In the genomic region with DNA sequence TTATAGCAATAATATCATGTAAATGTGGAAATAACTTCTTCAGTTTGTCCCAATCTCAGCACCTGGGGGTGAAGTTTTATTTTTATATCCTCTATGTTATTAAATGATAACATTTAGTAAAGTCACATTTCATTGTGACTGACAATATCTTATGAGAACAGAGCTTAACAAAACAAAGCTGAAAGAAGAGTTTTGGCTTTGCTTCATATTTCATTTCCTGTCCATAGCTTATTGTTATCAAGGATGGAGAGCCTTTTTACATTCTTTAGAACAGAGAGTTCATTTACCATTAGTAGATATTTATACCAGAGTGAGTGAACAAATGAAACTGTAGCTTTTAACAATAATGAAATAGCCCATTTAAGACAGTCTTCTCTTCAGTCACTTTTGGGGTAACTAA, we compare ENCODE assay signal across 20 cellular contexts.
A peak's percentile ranks its signal among the peaks of the same experiment; 100 is the strongest.
DNase-seq lines count a peak whose midpoint lies in the region; TF ChIP-seq lines count a peak whose summit lies in the region.
"Had no signal": no experiment of that assay in that cellular context is flagged by ENCODE, and none has a peak within 500 bp of the region (broad histone marks: within the 10 kb centered on the region; RNA-seq: fewer than 3 reads in every experiment).

No MANE protein-coding gene starts in this region.

- H3K27me3 ChIP-seq in SJSA1 (replicated peaks) (no peaks in the 10 kb centered on the region), osteoblast (ENCODE audit: insufficient read depth, low read length) (no peaks in the 10 kb centered on the region), mammary epithelial cell (ENCODE audit: insufficient read depth, low read length) (no peaks in the 10 kb centered on the region)

- no peak overlapping the region for H3K9ac ChIP-seq in mammary epithelial cell (ENCODE audit: insufficient read depth, low read length)

- no peak overlapping the region for H3K4me3 ChIP-seq in SJSA1
- no peak overlapping the region for H3K4me3 ChIP-seq in osteoblast (ENCODE audit: insufficient read depth, low read length)
- H3K4me3 ChIP-seq in mammary epithelial cell (replicated peaks in 1 of 3; ENCODE audit: insufficient read depth in 1 of 3, low read depth in 2 of 3, low read length in 3 of 3), result no peak overlapping the region
- H3K4me3 ChIP-seq: GM23338, K562 had no signal

- H3K4me1 ChIP-seq in SJSA1 (replicated peaks) (peaks cover 20% of the 10 kb centered on the region), osteoblast (ENCODE audit: insufficient read depth, low read length) (peaks cover 29% of the 10 kb centered on the region), mammary epithelial cell (ENCODE audit: insufficient read depth, low read length) (peaks cover 13% of the 10 kb centered on the region)

- intact Hi-C loops in mammary epithelial cell (cut with micrococcal nuclease), result no loop called here

- no TSS peak for BruUV-seq in mammary epithelial cell (replicated peaks; lab: Mats Ljungman, UMichigan)

- no peak overlapping the region for H3K4me3 Mint-ChIP-seq in HFFc6
- H3K4me3 Mint-ChIP-seq: B cell; CD4-positive, CD25-positive, alpha-beta regulatory T cell; GM23338 had no signal

- in situ Hi-C loops in mammary epithelial cell (cut with MboI; ENCODE audit: low sequenced_read_pairs in 2 of 2), result no loop called here

- dilution Hi-C loops in mammary epithelial cell (cut with HindIII; ENCODE audit: low sequenced_read_pairs), result loop anchor here (25.0 kb wide), 1 partner anchor 388 kb away; no protein-coding TSS in a partner anchor

- H3K9me3 Mint-ChIP-seq in HFFc6, result no peaks in the 10 kb centered on the region
- H3K9me3 Mint-ChIP-seq: GM23338 had no signal

- H3K4me2 ChIP-seq in osteoblast (ENCODE audit: insufficient read depth, low read length) (no peak overlapping the region), mammary epithelial cell (ENCODE audit: insufficient read depth, low read depth, low read length) (no peak overlapping the region)
- H3K4me2 ChIP-seq: GM23338 had no signal

- H4K20me1 ChIP-seq in osteoblast (ENCODE audit: insufficient read depth, low read length), result no peaks in the 10 kb centered on the region
- H4K20me1 ChIP-seq in mammary epithelial cell (ENCODE audit: insufficient read depth, low read length), result no peaks in the 10 kb centered on the region

- H3K36me3 ChIP-seq in SJSA1, result no peaks in the 10 kb centered on the region
- H3K36me3 ChIP-seq in osteoblast (ENCODE audit: insufficient read depth, low read length), result no peaks in the 10 kb centered on the region
- H3K36me3 ChIP-seq in mammary epithelial cell (ENCODE audit: insufficient read depth, low read length), result no peaks in the 10 kb centered on the region

- H3K9me3 ChIP-seq in SJSA1 (replicated peaks) (no peaks in the 10 kb centered on the region), osteoblast (ENCODE audit: low read depth, low read length) (no peaks in the 10 kb centered on the region), mammary epithelial cell (replicated peaks; ENCODE audit: insufficient read depth, low read length) (no peaks in the 10 kb centered on the region)

- TF ChIP-seq CTCF in HFFc6 (IDR thresholded peaks at IDR 0.05), result no peak
- TF ChIP-seq CTCF in osteoblast (IDR thresholded peaks at IDR 0.05; ENCODE audit: extremely low read depth, low read depth, low read length), result no peak
- no peak for TF ChIP-seq CTCF in mammary epithelial cell (conservative IDR thresholded peaks at IDR 0.05 in 1 of 2, IDR thresholded peaks at IDR 0.05 in 1 of 2; ENCODE audit: extremely low read depth in 1 of 2, insufficient read depth in 1 of 2, low read depth in 1 of 2, low read length in 2 of 2)

- H3K4me1 Mint-ChIP-seq in HFFc6 (ENCODE audit: low read depth), result peaks cover 63% of the 10 kb centered on the region
- H3K4me1 Mint-ChIP-seq: B cell; CD4-positive, CD25-positive, alpha-beta regulatory T cell had no signal

- H3K27me3 Mint-ChIP-seq in HFFc6 (ENCODE audit: insufficient read depth), result no peaks in the 10 kb centered on the region

- DNase-seq in HFFc6 (no peak), SJSA1 (ENCODE audit: low read depth in 1 of 2, low spot score in 2 of 2) (no peak), dermis blood vessel endothelial cell (peak; percentile 72), osteoblast (ENCODE audit: insufficient read length, low spot score, missing footprints) (no peak), NCI-H2081 (lab: John Stamatoyannopoulos, UW) (no peak), DMS53 treated with DMSO at 0.1 percent for 48 hours (lab: John Stamatoyannopoulos, UW; ENCODE audit: unreplicated experiment) (no peak), mammary epithelial cell (no peak), NCI-H2171 treated with DMSO at 0.1 percent for 48 hours (lab: John Stamatoyannopoulos, UW) (no peak)
- DNase-seq: CD4-positive, CD25-positive, alpha-beta regulatory T cell; COR-L47; DMS 273 treated with DMSO at 0.1 percent for 48 hours; GDM1; NCI-H1092 treated with DMSO at 0.1 percent for 48 hours; NCI-H2081 treated with DMSO at 0.1 percent for 48 hours; NCI-H510A treated with DMSO at 0.1 percent for 48 hours; NCI-H774; SHP77 had no signal

- CTCF ChIA-PET in mammary epithelial cell (lab: Charles Lee; ENCODE audit: low non-redundant PET), result no interaction called here

- H3K79me2 ChIP-seq in osteoblast (ENCODE audit: insufficient read depth, low read length), result no peaks in the 10 kb centered on the region
- H3K79me2 ChIP-seq in mammary epithelial cell (ENCODE audit: insufficient read depth, low read length), result no peaks in the 10 kb centered on the region

- H3K27ac ChIP-seq in SJSA1 (peak overlapping the region; percentile 49), osteoblast (ENCODE audit: low read depth, low read length) (peak overlapping the region; percentile 93), mammary epithelial cell (ENCODE audit: insufficient read depth, low read depth, low read length) (no peak overlapping the region)

- no peak overlapping the region for H2AFZ ChIP-seq in osteoblast (ENCODE audit: low read length)
- H2AFZ ChIP-seq in mammary epithelial cell (ENCODE audit: low read depth, low read length), result no peak overlapping the region
- H2AFZ ChIP-seq: GM23338 had no signal

- H3K27ac Mint-ChIP-seq in HFFc6, result peak overlapping the region; percentile 87
- H3K27ac Mint-ChIP-seq: B cell; CD4-positive, CD25-positive, alpha-beta regulatory T cell had no signal

- peaks cover 5% of the 10 kb centered on the region; the same call in 1 of the 2 replicates for H3K36me3 Mint-ChIP-seq in HFFc6 (ENCODE audit: low read depth)
- H3K36me3 Mint-ChIP-seq: CD4-positive, CD25-positive, alpha-beta regulatory T cell had no signal
